20 cellular contexts compared by ENCODE assay signal in the genomic region with DNA sequence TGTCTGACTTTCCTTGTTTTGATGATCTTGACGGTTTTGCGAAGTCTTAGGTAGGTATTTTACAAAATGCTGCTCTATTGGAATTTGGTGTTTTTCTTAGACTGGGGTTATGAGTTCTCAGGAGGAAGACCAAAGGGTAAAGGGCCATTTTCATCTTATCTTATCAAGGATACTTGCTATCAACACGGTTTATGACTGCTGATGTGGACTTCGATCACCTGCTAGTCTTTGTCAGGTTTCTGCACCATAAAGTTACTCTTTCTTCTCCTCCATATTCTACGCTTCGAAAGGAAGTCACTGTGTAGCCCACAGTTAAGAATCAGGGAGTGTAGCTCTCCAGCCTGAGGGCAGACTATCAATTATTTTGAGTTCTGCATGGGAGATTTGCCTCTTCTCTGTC.
"Had no signal": no experiment of that assay in that cellular context is flagged by ENCODE, and none has a peak within 500 bp of the region (broad histone marks: within the 10 kb centered on the region; RNA-seq: fewer than 3 reads in every experiment).

No MANE protein-coding gene starts in this region.

- DNase-seq: cortex of kidney; effector CD4-positive, alpha-beta T cell; kidney; left lung; mesenchymal stem cell; naive thymus-derived CD8-positive, alpha-beta T cell; nephron progenitor cell; nucleus accumbens; stimulated activated CD4-positive, alpha-beta T cell treated with anti-CD3 and anti-CD28 coated beads, Interleukin-2, amount 100 ng/mL, for 24 hours; stimulated activated CD4-positive, alpha-beta T cell treated with anti-CD3 and anti-CD28 coated beads, Interleukin-4, amount 100 ng/mL, for 4 hours; stimulated activated naive CD8-positive, alpha-beta T cell treated with anti-CD3 and anti-CD28 coated beads, Interleukin-15, Interleukin-2, amounts not matched to agents 100 U/mL and 50 U/mL, for 24 hours; substantia nigra; testis; tibial artery; upper lobe of right lung; uterus had no signal

- H3K27ac ChIP-seq: left lung, prostate gland, right atrium auricular region, testis, tibial artery, upper lobe of right lung, uterus had no signal

- H3K36me3 ChIP-seq: left lung, prostate gland, right atrium auricular region, tibial artery, upper lobe of right lung, uterus had no signal

- H3K4me1 ChIP-seq: left lung, prostate gland, right atrium auricular region, testis, tibial artery, upper lobe of right lung, uterus had no signal

- ATAC-seq: left lung; naive thymus-derived CD8-positive, alpha-beta T cell; sciatic nerve; stimulated activated memory B cell treated with anti-CD40 and anti-IgM and Interleukin-4, amounts not matched to agents 10 μg/mL and 1 μg/mL and 100 μg/mL, for 72 hours; stimulated activated naive CD8-positive, alpha-beta T cell treated with anti-CD3 and anti-CD28 coated beads, Interleukin-15, Interleukin-2, amounts not matched to agents 100 U/mL and 50 U/mL, for 24 hours had no signal

- H3K27me3 ChIP-seq: left lung, right atrium auricular region, testis, tibial artery, upper lobe of right lung, uterus had no signal

- H3K4me3 ChIP-seq: left lung, prostate gland, right atrium auricular region, testis, tibial artery, upper lobe of right lung, uterus had no signal

- H3K9me3 ChIP-seq: left lung, prostate gland, right atrium auricular region, testis, tibial artery, upper lobe of right lung, uterus had no signal
